In genomic region chr3:126959921-126960603, GRCh38 we compare ENCODE assay signal across 1 cellular context.
TF ChIP-seq lines count a peak whose summit lies in the region.

No MANE protein-coding gene starts in this region.

TF ChIP-seq in IMR-90, 13 proteins besides CTCF, POLR2A, EP300 and RAD21 (continued from another document):
- TF ChIP-seq RCOR1 (IDR thresholded peaks at IDR 0.05; ENCODE audit: insufficient replicate concordance, low read length) (no peak), BHLHE40 (IDR thresholded peaks at IDR 0.05; ENCODE audit: low read depth, low read length) (peak; percentile 69; the same call in 1 of the 2 replicates), RFX5 (IDR thresholded peaks at IDR 0.05; ENCODE audit: low read depth, low read length) (no peak)
